Comparison of ENCODE assay signal across 22 cellular contexts in the genomic region with DNA sequence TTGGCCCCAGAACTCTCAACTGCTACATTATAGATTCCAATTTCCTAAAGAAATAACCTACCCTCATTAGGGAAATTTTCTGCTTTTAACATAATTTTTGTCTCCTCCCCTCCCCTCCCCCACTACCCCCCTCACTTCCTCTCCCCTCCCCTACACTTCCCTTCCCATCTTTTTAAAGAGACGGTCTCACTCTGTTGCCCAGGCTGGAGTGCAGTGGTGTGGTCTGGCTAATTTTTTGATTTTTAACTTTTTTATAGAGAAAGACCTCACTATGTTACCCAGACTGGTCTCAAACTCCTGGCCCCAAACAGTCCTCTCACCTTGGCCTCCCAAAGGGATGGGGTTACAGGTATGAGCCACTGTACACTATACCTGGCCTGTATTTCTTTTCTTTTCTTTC.
"Had no signal": no experiment of that assay in that cellular context is flagged by ENCODE, and none has a peak within 500 bp of the region (broad histone marks: within the 10 kb centered on the region; RNA-seq: fewer than 3 reads in every experiment).

No MANE protein-coding gene starts in this region.

- H2AFZ ChIP-seq: neural progenitor cell had no signal

- H3K9me3 ChIP-seq: esophagus squamous epithelium, lower lobe of right lung, prostate gland, right atrium auricular region, sigmoid colon, thoracic aorta, upper lobe of right lung, uterus had no signal

- H3K4me3 ChIP-seq: coronary artery, esophagus squamous epithelium, lower lobe of right lung, neural progenitor cell, prostate gland, right atrium auricular region, sigmoid colon, thoracic aorta, tibial nerve, upper lobe of right lung, uterus had no signal

- H3K27me3 ChIP-seq: esophagus squamous epithelium, neural progenitor cell, right atrium auricular region, sigmoid colon, tibial nerve, upper lobe of right lung, uterus had no signal

- H3K27ac ChIP-seq: coronary artery, esophagus squamous epithelium, lower lobe of right lung, neural progenitor cell, prostate gland, right atrium auricular region, sigmoid colon, thoracic aorta, tibial nerve, upper lobe of right lung, uterus had no signal

- FAIRE-seq: endometrium, frontal cortex, keratinocyte had no signal

- ATAC-seq: effector memory CD8-positive, alpha-beta T cell; left ventricle myocardium superior; lower lobe of right lung; stimulated activated effector memory CD8-positive, alpha-beta T cell treated with anti-CD3 and anti-CD28 coated beads, Interleukin-12 subunit alpha, Interleukin-12 subunit beta, amount 100 ng/mL, for 72 hours; upper lobe of right lung had no signal

- H3K9ac ChIP-seq: neural progenitor cell had no signal

- H3K36me3 ChIP-seq: esophagus squamous epithelium, lower lobe of right lung, neural progenitor cell, prostate gland, right atrium auricular region, sigmoid colon, thoracic aorta, tibial nerve, upper lobe of right lung, uterus had no signal

- DNase-seq: dermis blood vessel endothelial cell; effector memory CD8-positive, alpha-beta T cell; erythroblast; esophagus squamous epithelium; left ventricle myocardium superior; lower lobe of right lung; sigmoid colon; stimulated activated CD4-positive, alpha-beta T cell treated with anti-CD3 and anti-CD28 coated beads, Interleukin-2, amount 100 ng/mL, for 24 hours; stimulated activated CD4-positive, alpha-beta T cell treated with anti-CD3 and anti-CD28 coated beads, Interleukin-4, amount 100 ng/mL, for 24 hours; stimulated activated naive CD4-positive, alpha-beta T cell treated with Interleukin-2 at 50 U/mL for 16 hours; upper lobe of right lung; uterus had no signal

- H3K4me1 ChIP-seq: esophagus squamous epithelium, prostate gland, right atrium auricular region, tibial nerve, uterus had no signal

- H3K4me2 ChIP-seq: neural progenitor cell had no signal
